ENCODE assay signal across 12 cellular contexts in the genomic region with DNA sequence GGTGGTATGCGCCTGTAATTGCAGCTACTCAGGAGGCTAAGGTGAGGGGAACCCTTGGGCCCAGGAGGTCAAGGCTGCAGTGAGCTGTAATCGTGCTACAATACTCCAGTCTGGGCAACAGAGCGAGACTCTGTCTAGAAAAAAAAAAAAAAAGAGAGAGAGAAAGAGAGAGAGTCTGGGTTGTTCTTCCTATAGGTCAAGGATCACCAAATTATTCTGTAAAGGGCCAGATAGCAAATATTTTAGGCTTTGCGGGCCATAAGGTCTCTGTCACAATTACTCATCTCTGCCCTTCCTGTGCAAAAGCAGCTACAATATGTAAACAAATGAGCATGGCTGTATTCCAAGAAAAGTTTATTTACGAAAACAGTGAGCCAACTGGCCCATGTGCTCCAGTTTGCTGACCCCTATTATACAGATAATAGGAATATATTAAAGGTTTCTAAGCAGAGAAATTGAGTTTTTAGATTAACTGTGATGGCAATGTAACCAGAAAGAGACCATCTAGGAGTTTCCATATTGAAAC. TPM values are rescaled to one million over a fixed set of nuclear protein-coding genes. Genes with fewer than 3 reads are reported as not detected.
A peak's percentile ranks its signal among the peaks of the same experiment; 100 is the strongest.
DNase-seq lines count a peak whose midpoint lies in the region; ATAC-seq and TF ChIP-seq lines count a peak whose summit lies in the region.
"Had no signal": no experiment of that assay in that cellular context is flagged by ENCODE, and none has a peak within 500 bp of the region (broad histone marks: within the 10 kb centered on the region; RNA-seq: fewer than 3 reads in every experiment).

No MANE protein-coding gene starts in this region.

- H3K36me3 ChIP-seq in GM23338 (ENCODE audit: insufficient read depth), result no peaks in the 10 kb centered on the region
- 0 out of 2 replicates have a peak, but pooled peaks cover 4% of the 10 kb centered on the region for H3K36me3 ChIP-seq in PC-3 (ENCODE audit: low read depth, low read length)
- 0 out of 2 replicates have a peak, but pooled peaks cover 4% of the 10 kb centered on the region for H3K36me3 ChIP-seq in SJCRH30

- H3K4me2 ChIP-seq in GM23338, result no peak overlapping the region
- peak overlapping the region; percentile 84 for H3K4me2 ChIP-seq in PC-3 (ENCODE audit: low read length)

- peaks cover 11% of the 10 kb centered on the region for H3K27me3 Mint-ChIP-seq in GM23338 (ENCODE audit: insufficient read depth, low read depth, poor library complexity)

- no peaks in the 10 kb centered on the region for H4K20me1 ChIP-seq in GM23338 (replicated peaks; ENCODE audit: insufficient read depth)
- H4K20me1 ChIP-seq in PC-3 (ENCODE audit: low read length), result peaks cover 10% of the 10 kb centered on the region

- H3K4me1 Mint-ChIP-seq in GM23338, result peaks cover 9% of the 10 kb centered on the region

- ATAC-seq in GM23338 (no peak), PC-3 (no peak), HG03039 (IDR thresholded peaks at IDR 0.05; ENCODE audit: unreplicated experiment) (no peak), HG03097 (IDR thresholded peaks at IDR 0.05; ENCODE audit: low FRiP score, unreplicated experiment) (no peak)

- H3K27ac Mint-ChIP-seq in GM23338, result no peak overlapping the region

- POLR2A ChIA-PET in PC-3 (lab: Charles Lee; ENCODE audit: unreplicated experiment), result interaction anchor here (0.5 kb wide), 1 partner anchor 221 kb away, joined by 3 read pairs; no protein-coding TSS in a partner anchor

- H3K4me1 ChIP-seq in GM23338 (ENCODE audit: insufficient read depth) (peaks cover 14% of the 10 kb centered on the region; the same call in 1 of the 2 replicates), PC-3 (ENCODE audit: insufficient read depth, low read length) (peaks cover 29% of the 10 kb centered on the region), SJCRH30 (peaks cover 4% of the 10 kb centered on the region)

- H3K9me2 ChIP-seq in GM23338 (ENCODE audit: insufficient read depth) (no peaks in the 10 kb centered on the region), PC-3 (replicated peaks; ENCODE audit: low read length) (no peaks in the 10 kb centered on the region)

- peaks cover 3% of the 10 kb centered on the region; the same call in 2 of the 3 replicates for H3K36me3 Mint-ChIP-seq in GM23338 (ENCODE audit: low read depth)

- no peaks in the 10 kb centered on the region for H3K9me3 ChIP-seq in PC-3 (ENCODE audit: low read length)
- H3K9me3 ChIP-seq in SJCRH30 (replicated peaks), result no peaks in the 10 kb centered on the region

- intact Hi-C loops in PC-3 (cut with micrococcal nuclease), result loop anchor here (5.0 kb wide), 4 partner anchors 43 to 327 kb away; partner anchors contain the start of gene CDC14A

- H3K27ac ChIP-seq in GM23338 (ENCODE audit: low read depth) (no peak overlapping the region), PC-3 (ENCODE audit: low read length) (no peak overlapping the region), SJCRH30 (no peak overlapping the region)

- no peaks in the 10 kb centered on the region for H3K27me3 ChIP-seq in GM23338 (ENCODE audit: insufficient read depth)
- H3K27me3 ChIP-seq in PC-3 (ENCODE audit: low read length), result no peaks in the 10 kb centered on the region
- H3K27me3 ChIP-seq in SJCRH30, result no peaks in the 10 kb centered on the region

- H3K4me3 Mint-ChIP-seq in GM23338, result no peak overlapping the region

- TF ChIP-seq CTCF in GM23338 (conservative IDR thresholded peaks at IDR 0.05; ENCODE audit: low read depth in 2 of 2) (no peak), PC-3 (conservative IDR thresholded peaks at IDR 0.05; ENCODE audit: low read depth, low read length) (no peak), fibroblast of pulmonary artery (IDR thresholded peaks at IDR 0.05; ENCODE audit: low read length, missing control alignments) (no peak)

- no peaks in the 10 kb centered on the region for H3K9me3 Mint-ChIP-seq in GM23338
- H3K9me3 Mint-ChIP-seq: activated T-helper 2 cell treated with anti-CD3 and anti-CD28 coated beads, Interferon-gamma antibody, Interleukin-2, Interleukin-4, amounts not matched to agents 10 μg/mL and 5 μg/mL and 100 μg/mL, durations not matched to agents 14 hours and 24 hours and 36 hours had no signal

- peak; percentile 29 for DNase-seq in DMS53 treated with DMSO at 0.1 percent for 48 hours (lab: John Stamatoyannopoulos, UW; ENCODE audit: unreplicated experiment)
- peak; percentile 14 for DNase-seq in GM23338 (ENCODE audit: low spot score)
- DNase-seq in PC-3, result peak; percentile 81
- peak; percentile 29 for DNase-seq in fibroblast of pulmonary artery (ENCODE audit: low read depth)
- DNase-seq in SJCRH30, result no peak
- no peak for DNase-seq in NCI-H524 (lab: John Stamatoyannopoulos, UW)
- DNase-seq: COR-L47, NCI-H446 treated with DMSO at 0.1 percent for 48 hours, retina had no signal

- no peak overlapping the region for H3K9ac ChIP-seq in PC-3 (ENCODE audit: low read length)

- H3F3A ChIP-seq in GM23338 (replicated peaks; ENCODE audit: low read depth), result no peaks in the 10 kb centered on the region
- no peaks in the 10 kb centered on the region for H3F3A ChIP-seq in PC-3 (ENCODE audit: low read length, unreplicated experiment)

- H3K4me3 ChIP-seq in GM23338, result no peak overlapping the region
- H3K4me3 ChIP-seq in PC-3 (ENCODE audit: low read length), result peak overlapping the region; percentile 77
- no peak overlapping the region for H3K4me3 ChIP-seq in fibroblast of pulmonary artery (replicated peaks; ENCODE audit: low read depth, low read length)
- no peak overlapping the region for H3K4me3 ChIP-seq in SJCRH30

- no TSS peak for BruUV-seq in PC-3 (replicated peaks; lab: Mats Ljungman, UMichigan)

- H2AFZ ChIP-seq in GM23338, result no peak overlapping the region
- no peak overlapping the region for H2AFZ ChIP-seq in PC-3 (ENCODE audit: low read length)

- CTCF ChIA-PET in PC-3 (lab: Charles Lee), result no interaction called here

- peaks cover 83% of the 10 kb centered on the region for H3K79me2 ChIP-seq in GM23338 (replicated peaks; ENCODE audit: insufficient read depth)
- H3K79me2 ChIP-seq in PC-3 (ENCODE audit: low read length), result peaks cover 93% of the 10 kb centered on the region

TF ChIP-seq in GM23338, 12 proteins besides CTCF, POLR2A, EP300 and RAD21 (continues in another document):
- no peak for TF ChIP-seq ZNF114 (CRISPR knock-in tag; IDR thresholded peaks at IDR 0.05)

RNA-seq across cellular contexts. Expression of gene SASS6, which starts 2.1 kb away (rescaled TPM):
- 16.7 and 17.0 TPM in 2 replicates for total RNA-seq in GM23338 (2014; rRNA removed; shearing (Covaris generic))
- 17.4 and 21.1 TPM in 2 replicates for polyA plus RNA-seq in GM23338 (2016; fragmentation: Nextera tagmentation; extraction: Ambion mirVana)
- 9.0 and 9.2 TPM in 2 replicates for total RNA-seq in PC-3 (2014; rRNA removed)
- total RNA-seq in SJCRH30 (2014; rRNA removed; shearing (Covaris generic)), result 17.7 and 22.0 TPM in 2 replicates

RNA-seq across cellular contexts. Expression of gene TRMT13, which starts 2.3 kb away (rescaled TPM):
- 14.5 and 27.4 TPM in 2 replicates for total RNA-seq in GM23338 (2014; rRNA removed; shearing (Covaris generic))
- 16.4 and 22.8 TPM in 2 replicates for polyA plus RNA-seq in GM23338 (2016; fragmentation: Nextera tagmentation; extraction: Ambion mirVana)
- total RNA-seq in PC-3 (2014; rRNA removed), result 6.7 and 9.4 TPM in 2 replicates
- 21.1 and 28.8 TPM in 2 replicates for total RNA-seq in SJCRH30 (2014; rRNA removed; shearing (Covaris generic))

RNA-seq across cellular contexts. Expression of gene LRRC39, which starts 47.4 kb away (rescaled TPM):
- total RNA-seq in GM23338 (2014; rRNA removed; shearing (Covaris generic)), result 0.87 TPM in 1 of 2 replicates, not detected in the other
- 0.35 and 0.48 TPM in 2 replicates for polyA plus RNA-seq in GM23338 (2016; fragmentation: Nextera tagmentation; extraction: Ambion mirVana)
- total RNA-seq in PC-3 (2014; rRNA removed), result 0.84 and 0.86 TPM in 2 replicates
- total RNA-seq in SJCRH30 (2014; rRNA removed; shearing (Covaris generic)), result 0.13 and 0.43 TPM in 2 replicates

Comparison
In these comparisons a context has a peak if more than half of its experiments do, and no peak if none do; other contexts are left out.
1. DNase-seq: peak in DMS53 treated with DMSO at 0.1 percent for 48 hours (single experiment), GM23338 (single experiment), PC-3 (single experiment) and fibroblast of pulmonary artery (single experiment); none in SJCRH30 (0 of 2) and NCI-H524 (0 of 2).